ENCODE assay signal across 25 cellular contexts in genomic region chr14:70361893-70362292, GRCh38.
"Had no signal": no experiment of that assay in that cellular context is flagged by ENCODE, and none has a peak within 500 bp of the region (broad histone marks: within the 10 kb centered on the region; RNA-seq: fewer than 3 reads in every experiment).

No MANE protein-coding gene starts in this region.

- DNase-seq: cerebellar nuclear complex; dorsolateral prefrontal cortex; effector CD4-positive, alpha-beta T cell; foreskin fibroblast; heart left ventricle; kidney; left cardiac atrium; left lung; mesenchymal stem cell; midbrain; naive thymus-derived CD4-positive, alpha-beta T cell; pancreas; stimulated activated CD4-positive, alpha-beta T cell treated with anti-CD3 and anti-CD28 coated beads, Interleukin-12 subunit alpha, Interleukin-12 subunit beta, amount 100 ng/mL, for 4 hours; stimulated activated CD4-positive, alpha-beta T cell treated with anti-CD3 and anti-CD28 coated beads, Interleukin-1b, Interleukin-23, amount 100 ng/mL, for 48 hours; stimulated activated CD4-positive, alpha-beta T cell treated with anti-CD3 and anti-CD28 coated beads, Interleukin-4, amount 100 ng/mL, for 1 hour; stimulated activated CD8-positive, alpha-beta memory T cell treated with anti-CD3 and anti-CD28 coated beads, Interleukin-4, amount 100 ng/mL, for 48 hours; stimulated activated naive CD4-positive, alpha-beta T cell treated with Interleukin-2 at 50 U/mL for 16 hours; stomach; thyroid gland; trophoblast cell had no signal

- H3K27ac ChIP-seq: dorsolateral prefrontal cortex, gastroesophageal sphincter, heart left ventricle, hepatocyte, left lung, neutrophil, pancreas, stomach, thyroid gland had no signal

- H3K4me2 ChIP-seq: hepatocyte, smooth muscle cell had no signal

- H3K4me3 ChIP-seq: dorsolateral prefrontal cortex, gastroesophageal sphincter, heart left ventricle, hepatocyte, left lung, pancreas, smooth muscle cell, stomach, thyroid gland had no signal

- H3K27me3 ChIP-seq: dorsolateral prefrontal cortex, gastroesophageal sphincter, heart left ventricle, hepatocyte, pancreas, stomach, thyroid gland had no signal

- ATAC-seq: gastroesophageal sphincter; heart left ventricle; left cardiac atrium; left lung; naive thymus-derived CD4-positive, alpha-beta T cell; pancreas; sciatic nerve had no signal

- H3K36me3 ChIP-seq: gastroesophageal sphincter, heart left ventricle, left lung, neutrophil, pancreas, stomach, thyroid gland had no signal

- H2AFZ ChIP-seq: hepatocyte had no signal

- H3K9me3 ChIP-seq: gastroesophageal sphincter, heart left ventricle, left lung, neutrophil, pancreas, stomach, thyroid gland had no signal
